In genomic region chr9:118170032-118170955, GRCh38 we compare ENCODE assay signal across 8 cellular contexts.
DNase-seq lines count a peak whose midpoint lies in the region; ATAC-seq and TF ChIP-seq lines count a peak whose summit lies in the region.

No MANE protein-coding gene starts in this region.

- H3K27me3 ChIP-seq in adrenal gland: no peaks in the 10 kb centered on the region

- no peak overlapping the region for H3K27ac Mint-ChIP-seq in immature natural killer cell

- no peak overlapping the region for H3K27ac ChIP-seq in adrenal gland

- WGBS in adrenal gland, 4 donors: 36 to 42% (median 39%) methylated on average over 6 of the region's 6 CpGs

- no peaks in the 10 kb centered on the region for H3K4me1 ChIP-seq in adrenal gland (replicated peaks in 1 of 2)

- H3K4me1 Mint-ChIP-seq in immature natural killer cell: no peaks in the 10 kb centered on the region

- TF ChIP-seq CTCF in adrenal gland (IDR thresholded peaks at IDR 0.05): peak; percentile 44 to 63 (median 56)

- peak; percentile 16 for DNase-seq in NCI-H146 (lab: John Stamatoyannopoulos, UW)
- DNase-seq in NCI-H146 treated with DMSO at 0.1 percent for 48 hours (lab: John Stamatoyannopoulos, UW; ENCODE audit: unreplicated experiment): no peak
- DNase-seq in NCI-H1694 treated with DMSO at 0.1 percent for 48 hours (lab: John Stamatoyannopoulos, UW): peak; percentile 59
- DNase-seq in adrenal gland: peak; percentile 18 to 74 (median 39)
- peak; percentile 78 for DNase-seq in islet precursor cell
- DNase-seq in immature natural killer cell: no peak

- ATAC-seq in HG03139 (IDR thresholded peaks at IDR 0.05; ENCODE audit: unreplicated experiment) (no peak), GM19023 (IDR thresholded peaks at IDR 0.05; ENCODE audit: unreplicated experiment) (no peak)

- peaks cover 0 to 5% (median 0%) of the 10 kb centered on the region in 6 donors for H3K9me3 Mint-ChIP-seq in immature natural killer cell

- no peak for TF ChIP-seq POLR2A in adrenal gland (IDR thresholded peaks at IDR 0.05)

- H3K36me3 Mint-ChIP-seq in immature natural killer cell: no peaks in the 10 kb centered on the region

- no peaks in the 10 kb centered on the region for H3K9me3 ChIP-seq in adrenal gland (replicated peaks in 1 of 3)

- H3K36me3 ChIP-seq in adrenal gland (replicated peaks in 1 of 2): no peaks in the 10 kb centered on the region

- no peak overlapping the region for H3K4me3 Mint-ChIP-seq in immature natural killer cell

- H3K27me3 Mint-ChIP-seq in immature natural killer cell (ENCODE audit: low read depth in 3 of 3): peaks cover 0 to 2% (median under 1%) of the 10 kb centered on the region in 3 donors

- intact Hi-C loops in adrenal gland (cut with DNase I): no loop called here

- H3K4me3 ChIP-seq in adrenal gland: no peak overlapping the region

Comparison
In these comparisons a context has a peak if more than half of its experiments do, and no peak if none do; other contexts are left out.
1. DNase-seq: peak in NCI-H146 (single experiment), NCI-H1694 treated with DMSO at 0.1 percent for 48 hours (single experiment), adrenal gland (7 of 7) and islet precursor cell (single experiment); none in NCI-H146 treated with DMSO at 0.1 percent for 48 hours (single experiment) and immature natural killer cell (0 of 3).